8 cellular contexts compared by ENCODE assay signal in genomic region chr17:42194133-42194899, GRCh38. TPM values are rescaled to one million over a fixed set of nuclear protein-coding genes. Genes with fewer than 3 reads are reported as not detected.
DNase-seq lines count a peak whose midpoint lies in the region; ATAC-seq, FAIRE-seq and TF ChIP-seq lines count a peak whose summit lies in the region.

Gene GHDC (minus strand): TSS chr17:42194494. CDS start chr17:42193581, 913 bp downstream.

- H3K4me2 ChIP-seq in H1 (ENCODE audit: insufficient read depth in 1 of 2, low read depth in 2 of 2, low read length in 2 of 2): peak within 1 kb of the TSS; percentile 58 to 62

- H3K4me1 ChIP-seq in BE2C (peaks cover 3% of the 10 kb centered on the region; the same call in 1 of the 2 replicates), H1 (replicated peaks in 1 of 4; ENCODE audit: control insufficient read depth in 3 of 4, insufficient read depth in 4 of 4, low read length in 3 of 4) (peaks cover 0 to 4% (median 3%) of the 10 kb centered on the region in 4 experiments; a peak in 5 of 7 replicates)

- H2AFZ ChIP-seq in H1 (ENCODE audit: low read length): peak within 1 kb of the TSS; percentile 96

- no peak within 1 kb of the TSS for H3K9ac ChIP-seq in H1 (replicated peaks in 1 of 4; ENCODE audit: extremely low read depth in 1 of 4, low read depth in 3 of 4, low read length in 3 of 4)

- peak; percentile 70 for ATAC-seq in HG03558 (IDR thresholded peaks at IDR 0.05; ENCODE audit: extremely low read depth, unreplicated experiment)

- TF ChIP-seq CTCF in BE2C (IDR thresholded peaks at IDR 0.05; ENCODE audit: low read depth, low read length): no peak
- TF ChIP-seq CTCF in H1 (IDR thresholded peaks at IDR 0.05; ENCODE audit: control extremely low read depth in 1 of 3, insufficient read depth in 1 of 3, low read depth in 1 of 3, low read length in 3 of 3): no peak

- CTCF ChIA-PET in H1 (lab: Charles Lee; ENCODE audit: partially characterized antibody): interaction anchor here (0.6 to 7.4 kb wide), 16 partner anchors 9 to 294 kb away, joined by 3 to 34 read pairs (median 4); partner anchors contain the start of genes HSPB9 and KAT2A

- no peak within 1 kb of the TSS for H2BK120ac ChIP-seq in H1 (replicated peaks; ENCODE audit: low read depth, low read length)

- TF ChIP-seq POLR2A in H1 (IDR thresholded peaks at IDR 0.05; ENCODE audit: control extremely low read depth in 1 of 2, low read depth in 2 of 2, low read length in 2 of 2): no peak

- peaks cover 0 to 1% of the 10 kb centered on the region in 2 experiments for H4K20me1 ChIP-seq in H1 (replicated peaks in 1 of 2; ENCODE audit: control insufficient read depth in 1 of 2, insufficient read depth in 2 of 2, low read length in 2 of 2)

- H3K9me3 ChIP-seq in BE2C (no peaks in the 10 kb centered on the region), H1 (ENCODE audit: insufficient read depth in 2 of 2, low read depth in 1 of 2, low read length in 1 of 2) (no peaks in the 10 kb centered on the region)

- H3K23me2 ChIP-seq in H1 (ENCODE audit: low read depth, low read length): no peaks in the 10 kb centered on the region

- H2BK5ac ChIP-seq in H1 (ENCODE audit: low read depth, low read length): peak within 1 kb of the TSS; percentile 74; the same call in 1 of the 2 replicates

- H2AK5ac ChIP-seq in H1 (ENCODE audit: low read depth, low read length): no peak within 1 kb of the TSS

- H3K4ac ChIP-seq in H1 (replicated peaks; ENCODE audit: insufficient read length, low read depth, low read length): peak within 1 kb of the TSS; percentile 55

- H3K27ac ChIP-seq in H1 (ENCODE audit: low read depth, low read length): no peak within 1 kb of the TSS

- H4K91ac ChIP-seq in H1 (replicated peaks; ENCODE audit: insufficient read length, low read length): peak within 1 kb of the TSS; percentile 17

- H3K14ac ChIP-seq in H1 (ENCODE audit: insufficient read length): no peak within 1 kb of the TSS

- 70% methylated on average over 20 of the region's 21 CpGs; no CpG with 5 or more reads in 1 of the 2 experiments for WGBS in H1 (ENCODE audit: extremely low coverage in 1 of 2, insufficient coverage in 1 of 2, insufficient read length in 1 of 2, insufficient replicate concordance in 2 of 2, low coverage in 1 of 2, low lambda C conversion rate in 2 of 2, missing lambda C conversion rate in 1 of 2), 2 experiments

- FAIRE-seq in GM19239 (lab: Jason Lieb, UNC) (peak; percentile 99), H1 (lab: Jason Lieb, UNC) (peak; percentile 32)

- no peak for TF ChIP-seq RAD21 in H1 (IDR thresholded peaks at IDR 0.05 in 1 of 2, conservative IDR thresholded peaks at IDR 0.05 in 1 of 2; ENCODE audit: low read depth in 2 of 2, low read length in 2 of 2)

- TF ChIP-seq EP300 in H1 (IDR thresholded peaks at IDR 0.05; ENCODE audit: borderline replicate concordance in 1 of 2, low read depth in 2 of 2, low read length in 2 of 2): no peak

- H3K18ac ChIP-seq in H1 (ENCODE audit: extremely low read depth, low read length): peak within 1 kb of the TSS; percentile 52; the same call in 1 of the 2 replicates

- peak within 1 kb of the TSS; percentile 65; the same call in 1 of the 2 replicates for H4K8ac ChIP-seq in H1 (ENCODE audit: extremely low read depth, insufficient read depth, low read length)

- 0 out of 2 replicates have a peak within 1 kb of the TSS, but pooled peaks have one; percentile 63 for H2BK15ac ChIP-seq in H1 (ENCODE audit: low read length)

- DNase-seq in BE2C: peak; percentile 83
- DNase-seq in GM19239 (ENCODE audit: insufficient read length, low spot score): peak; percentile 90
- peak; percentile 23 for DNase-seq in NK-92 (lab: John Stamatoyannopoulos, UW; ENCODE audit: unreplicated experiment)
- DNase-seq in activated CD8-positive, alpha-beta memory T cell treated with anti-CD3 and anti-CD28 coated beads for 24 hours: peak; percentile 89
- DNase-seq in H1 (ENCODE audit: low read depth in 1 of 2, low spot score in 2 of 2): peak in 1 of 2 experiments; percentile 74
- peak; percentile 93 for DNase-seq in mesenteric fat pad (ENCODE audit: low spot score)
- peak; percentile 60 for DNase-seq in stimulated activated CD8-positive, alpha-beta memory T cell treated with anti-CD3 and anti-CD28 coated beads, Interleukin-15, amount 100 ng/mL, for 1 hour (ENCODE audit: low read depth)

- H3K56ac ChIP-seq in H1 (replicated peaks; ENCODE audit: insufficient read length, low read depth, low read length): no peak within 1 kb of the TSS

- H3K4me3 ChIP-seq in BE2C (ENCODE audit: low read depth, low read length) (peak within 1 kb of the TSS; percentile 81), H1 (ENCODE audit: extremely low read depth in 1 of 4, insufficient read depth in 2 of 4, low read depth in 3 of 4, low read length in 4 of 4) (peak within 1 kb of the TSS in 3 of 4 experiments; percentile 16 to 52 (median 19); a peak in 5 of 8 replicates)

- H3K27me3 ChIP-seq in BE2C: no peaks in the 10 kb centered on the region
- H3K27me3 ChIP-seq in H1 (replicated peaks in 1 of 4; ENCODE audit: control insufficient read depth in 3 of 4, extremely low read depth in 1 of 4, insufficient read depth in 3 of 4, low read length in 3 of 4): no peaks in the 10 kb centered on the region

- H3K36me3 ChIP-seq in BE2C (no peaks in the 10 kb centered on the region), H1 (ENCODE audit: control insufficient read depth in 2 of 4, insufficient read depth in 4 of 4, low read length in 3 of 4) (no peaks in the 10 kb centered on the region; a peak in 1 of 8 replicates)

- peak within 1 kb of the TSS; percentile 57 for H4K5ac ChIP-seq in H1 (ENCODE audit: insufficient read length, low read depth, low read length)

- no peaks in the 10 kb centered on the region for H3K79me2 ChIP-seq in H1 (ENCODE audit: control insufficient read depth in 1 of 2, insufficient read depth in 2 of 2, low read length in 2 of 2)

- 0 out of 2 replicates have a peak within 1 kb of the TSS, but pooled peaks have one; percentile 18 for H2BK20ac ChIP-seq in H1 (ENCODE audit: low read length)

- POLR2A ChIA-PET in H1 (lab: Charles Lee; ENCODE audit: partially characterized antibody): interaction anchor here (0.6 to 2.5 kb wide), 4 partner anchors 10 to 116 kb away, joined by 3 to 7 read pairs (median 4); partner anchors contain the start of gene STAT5A

- H2BK12ac ChIP-seq in H1 (ENCODE audit: low read depth, low read length): peak within 1 kb of the TSS; percentile 13; the same call in 1 of the 2 replicates

- no peak within 1 kb of the TSS for H3K23ac ChIP-seq in H1 (ENCODE audit: insufficient read length)

- H3K79me1 ChIP-seq in H1 (ENCODE audit: low read depth, low read length): no peaks in the 10 kb centered on the region

TF ChIP-seq in H1, 55 proteins besides CTCF, POLR2A, EP300 and RAD21 (continues in another document):
- TF ChIP-seq HDAC6 (IDR thresholded peaks at IDR 0.05; ENCODE audit: low read depth, low read length) (no peak), CREB1 (IDR thresholded peaks at IDR 0.05) (no peak), MAFK (IDR thresholded peaks at IDR 0.05; ENCODE audit: low read depth, low read length) (no peak), HDAC2 (IDR thresholded peaks at IDR 0.05; ENCODE audit: borderline replicate concordance in 1 of 2, low read depth in 2 of 2, low read length in 2 of 2) (no peak; a peak in 1 of 4 replicates), TAF7 (optimal IDR thresholded peaks at IDR 0.05; ENCODE audit: borderline replicate concordance, low read depth, low read length) (no peak), NANOG (IDR thresholded peaks at IDR 0.05; ENCODE audit: insufficient read depth, low read depth, low read length, poor library complexity, severe bottlenecking) (no peak)

RNA-seq across cellular contexts. Expression of gene GHDC, which starts in this region (rescaled TPM):
- polyA plus RNA-seq in BE2C (2012; ENCODE audit: insufficient read depth, insufficient read length, low read depth): 92.2 TPM
- 7.1 and 7.4 TPM in 2 replicates for total RNA-seq in H1 (2021; fragmentation: NEBNext Ultra II Directional; extraction: Animal tissue kit (Norgen Biotek cat#: 25700))
- 8.1 and 14.8 TPM in 2 replicates for polyA plus RNA-seq in H1 (2011; rRNA removed)
- polyA plus RNA-seq in H1 (2011; cell fraction: cytosol; rRNA removed): 8.8 TPM
- 16.4 TPM for polyA plus RNA-seq in H1 (2011; cell fraction: nucleus; rRNA removed)
- 5.4 to 9.7 TPM (median 8.9 TPM) in 4 replicates for polyA plus RNA-seq in H1 (2012, experiment 1 of 2)
- 8.8 TPM for polyA plus RNA-seq in H1 (2012, experiment 2 of 2)
- polyA plus RNA-seq in H1 (2013, experiment 1 of 2): 9.0 TPM
- polyA plus RNA-seq in H1 (2013, experiment 2 of 2): 9.0 TPM
- polyA minus RNA-seq in H1 (2011; rRNA and poly(A)+ RNA removed): 5.4 and 7.0 TPM in 2 replicates
- polyA minus RNA-seq in H1 (2011; cell fraction: cytosol; rRNA and poly(A)+ RNA removed): 5.5 TPM
- polyA minus RNA-seq in H1 (2011; cell fraction: nucleus; rRNA and poly(A)+ RNA removed): 5.1 TPM
- 20.0 TPM for total RNA-seq in mesenteric fat pad
